Comparison of ENCODE assay signal across 2 cellular contexts in the genomic region with DNA sequence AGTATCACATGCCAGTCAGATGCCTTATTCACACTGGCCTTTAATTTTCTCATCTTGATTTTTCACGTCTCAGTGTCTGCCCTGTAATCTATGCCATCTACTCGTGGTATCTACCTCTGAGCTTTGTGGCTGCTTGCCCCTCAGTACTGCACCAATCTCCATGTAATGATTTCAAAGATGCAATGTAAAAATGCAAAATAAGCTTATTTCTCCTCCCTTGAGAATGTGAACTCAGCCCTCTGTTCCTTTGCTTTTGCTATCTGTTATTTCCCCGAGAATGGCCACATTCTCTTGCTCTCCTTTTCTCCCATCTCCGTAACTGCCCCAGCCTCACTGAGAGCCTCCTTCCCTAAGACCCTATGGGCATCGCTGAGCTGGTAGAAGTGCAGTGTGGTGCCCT.
TF ChIP-seq lines count a peak whose summit lies in the region.

No MANE protein-coding gene starts in this region.

TF ChIP-seq in HepG2, 621 proteins besides CTCF, POLR2A, EP300 and RAD21:
- TF ChIP-seq MAFK (conservative IDR thresholded peaks at IDR 0.05 in 1 of 2, IDR thresholded peaks at IDR 0.05 in 1 of 2; ENCODE audit: low read length in 2 of 2) (peak; percentile 53 to 54), MAFF (IDR thresholded peaks at IDR 0.05; ENCODE audit: low read depth, low read length) (peak; percentile 40; the same call in 1 of the 2 replicates), ZNF235 (CRISPR knock-in tag; IDR thresholded peaks at IDR 0.05; ENCODE audit: borderline replicate concordance) (no peak)

TF ChIP-seq in IMR-90, 13 proteins besides CTCF, POLR2A, EP300 and RAD21:
- TF ChIP-seq SMC3 (IDR thresholded peaks at IDR 0.05; ENCODE audit: low read depth, low read length) = no peak
- no peak for TF ChIP-seq BHLHE40 (IDR thresholded peaks at IDR 0.05; ENCODE audit: low read depth, low read length)
- TF ChIP-seq RCOR1 (IDR thresholded peaks at IDR 0.05; ENCODE audit: insufficient replicate concordance, low read length) = no peak
- TF ChIP-seq, protein P1, sequence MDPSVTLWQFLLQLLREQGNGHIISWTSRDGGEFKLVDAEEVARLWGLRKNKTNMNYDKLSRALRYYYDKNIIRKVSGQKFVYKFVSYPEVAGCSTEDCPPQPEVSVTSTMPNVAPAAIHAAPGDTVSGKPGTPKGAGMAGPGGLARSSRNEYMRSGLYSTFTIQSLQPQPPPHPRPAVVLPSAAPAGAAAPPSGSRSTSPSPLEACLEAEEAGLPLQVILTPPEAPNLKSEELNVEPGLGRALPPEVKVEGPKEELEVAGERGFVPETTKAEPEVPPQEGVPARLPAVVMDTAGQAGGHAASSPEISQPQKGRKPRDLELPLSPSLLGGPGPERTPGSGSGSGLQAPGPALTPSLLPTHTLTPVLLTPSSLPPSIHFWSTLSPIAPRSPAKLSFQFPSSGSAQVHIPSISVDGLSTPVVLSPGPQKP (IDR thresholded peaks at IDR 0.05; ENCODE audit: borderline replicate concordance, low read depth, low read length) = no peak
- TF ChIP-seq, protein P2, sequence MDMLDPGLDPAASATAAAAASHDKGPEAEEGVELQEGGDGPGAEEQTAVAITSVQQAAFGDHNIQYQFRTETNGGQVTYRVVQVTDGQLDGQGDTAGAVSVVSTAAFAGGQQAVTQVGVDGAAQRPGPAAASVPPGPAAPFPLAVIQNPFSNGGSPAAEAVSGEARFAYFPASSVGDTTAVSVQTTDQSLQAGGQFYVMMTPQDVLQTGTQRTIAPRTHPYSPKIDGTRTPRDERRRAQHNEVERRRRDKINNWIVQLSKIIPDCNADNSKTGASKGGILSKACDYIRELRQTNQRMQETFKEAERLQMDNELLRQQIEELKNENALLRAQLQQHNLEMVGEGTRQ (IDR thresholded peaks at IDR 0.05; ENCODE audit: low read depth, low read length) = no peak
- TF ChIP-seq FOS (IDR thresholded peaks at IDR 0.05; ENCODE audit: low read depth, low read length) = no peak
- TF ChIP-seq MAZ (IDR thresholded peaks at IDR 0.05; ENCODE audit: borderline replicate concordance, low read depth, low read length) = no peak
- no peak for TF ChIP-seq MAFK (IDR thresholded peaks at IDR 0.05; ENCODE audit: low read depth, low read length)
- no peak for TF ChIP-seq NFE2L2 (IDR thresholded peaks at IDR 0.05; ENCODE audit: low read depth, low read length)
- no peak for TF ChIP-seq CHD1 (IDR thresholded peaks at IDR 0.05; ENCODE audit: low read depth, low read length)
- no peak for TF ChIP-seq CEBPB (IDR thresholded peaks at IDR 0.05; ENCODE audit: low read depth, low read length)
- TF ChIP-seq RFX5 (IDR thresholded peaks at IDR 0.05; ENCODE audit: low read depth, low read length) = no peak
- TF ChIP-seq MXI1 (IDR thresholded peaks at IDR 0.05; ENCODE audit: borderline replicate concordance, low read depth, low read length) = no peak
